In genomic region chr3:102180291-102180931, GRCh38 we compare ENCODE assay signal across 8 cellular contexts.
DNase-seq lines count a peak whose midpoint lies in the region; ATAC-seq, FAIRE-seq and TF ChIP-seq lines count a peak whose summit lies in the region.

No MANE protein-coding gene starts in this region.

- peaks cover 3% of the 10 kb centered on the region for H3K4me1 Mint-ChIP-seq in activated T-cell treated with anti-CD3 and anti-CD28 coated beads, Interleukin-2, amount 50 U/mL, for 4 hours (ENCODE audit: low read depth)

- POLR2A ChIA-PET in GM12878 (lab: Charles Lee): interaction anchor here (0.7 kb wide), 2 partner anchors 61 to 341 kb away, joined by 3 read pairs; no protein-coding TSS in a partner anchor

- no peaks in the 10 kb centered on the region for H3K79me2 ChIP-seq in GM12878 (ENCODE audit: control insufficient read depth, insufficient read depth, low read length)

- no peaks in the 10 kb centered on the region for H3K36me3 ChIP-seq in GM12878 (ENCODE audit: control insufficient read depth in 2 of 2, insufficient read depth in 2 of 2, low read length in 1 of 2)
- no peaks in the 10 kb centered on the region for H3K36me3 ChIP-seq in mucosa of descending colon (ENCODE audit: low read depth)

- RAD21 ChIA-PET in GM12878 (lab: Charles Lee; ENCODE audit: unreplicated experiment): interaction anchor here (1.0 to 1.8 kb wide), 5 partner anchors 13 to 280 kb away, joined by 3 to 6 read pairs (median 3); no protein-coding TSS in a partner anchor

- no peak for TF ChIP-seq POLR2A in GM12878 (IDR thresholded peaks at IDR 0.05; ENCODE audit: low read depth, low read length)

- H3K9ac ChIP-seq in GM12878 (ENCODE audit: control insufficient read depth, insufficient read depth, low read length): no peak overlapping the region

- TF ChIP-seq RAD21 in GM12878 (IDR thresholded peaks at IDR 0.05; ENCODE audit: insufficient read depth, low read depth, low read length): no peak

- H3K9me3 ChIP-seq in GM12878 (replicated peaks; ENCODE audit: control insufficient read depth, insufficient read depth, low read length) (no peaks in the 10 kb centered on the region; the same call in 2 of the 3 replicates), mucosa of descending colon (no peaks in the 10 kb centered on the region)

- 41% methylated on average over 7 of the region's 7 CpGs for WGBS in GM12878 (ENCODE audit: insufficient coverage, insufficient replicate concordance, low lambda C conversion rate, missing lambda C conversion rate)

- intact Hi-C loops in GM12878 (cut with micrococcal nuclease; ENCODE audit: unreplicated experiment): no loop called here
- intact Hi-C loops in mucosa of descending colon (cut with DNase I, micrococcal nuclease): no loop called here

- DNase-seq in EL (peak; percentile 93), GM12878 (ENCODE audit: low read depth, low spot score) (no peak), mucosa of descending colon (no peak), NCI-H345 treated with DMSO at 0.1 percent for 48 hours (lab: John Stamatoyannopoulos, UW; ENCODE audit: unreplicated experiment) (no peak), NOMO-1 (lab: John Stamatoyannopoulos, UW; ENCODE audit: unreplicated experiment in 2 of 2) (no peak)
- no peak for DNase-seq in activated T-cell treated with anti-CD3 and anti-CD28 coated beads, Interleukin-2, amount 50 U/mL, for 4 hours
- no peak for DNase-seq in stimulated activated CD4-positive, alpha-beta T cell treated with anti-CD3 and anti-CD28 coated beads, Interleukin-2, amount 100 ng/mL, for 24 hours

- no peak for FAIRE-seq in GM12878 (lab: Jason Lieb, UNC)

- H3K4me1 ChIP-seq in GM12878 (ENCODE audit: control insufficient read depth, insufficient read depth, low read length) (peaks cover 14% of the 10 kb centered on the region), mucosa of descending colon (ENCODE audit: low read depth) (peaks cover 15% of the 10 kb centered on the region)

- in situ Hi-C loops in GM12878 (cut with MboI): no loop called here

- no peaks in the 10 kb centered on the region for H3K9me3 Mint-ChIP-seq in activated T-cell treated with anti-CD3 and anti-CD28 coated beads, Interleukin-2, amount 50 U/mL, for 4 hours

- H3K27me3 Mint-ChIP-seq in activated T-cell treated with anti-CD3 and anti-CD28 coated beads, Interleukin-2, amount 50 U/mL, for 4 hours (ENCODE audit: low read depth): no peaks in the 10 kb centered on the region

- H3K36me3 Mint-ChIP-seq in activated T-cell treated with anti-CD3 and anti-CD28 coated beads, Interleukin-2, amount 50 U/mL, for 4 hours (ENCODE audit: insufficient read depth): no peaks in the 10 kb centered on the region

- peak overlapping the region; percentile 72 for H3K4me2 ChIP-seq in GM12878 (ENCODE audit: control insufficient read depth, insufficient read depth)

- H3K27me3 ChIP-seq in GM12878 (replicated peaks in 1 of 2; ENCODE audit: control insufficient read depth in 2 of 2, insufficient read depth in 2 of 2, low read length in 1 of 2): no peaks in the 10 kb centered on the region

- no peak for TF ChIP-seq EP300 in GM12878 (IDR thresholded peaks at IDR 0.05; ENCODE audit: borderline replicate concordance in 1 of 2, control insufficient read depth in 1 of 2, low read depth in 2 of 2, low read length in 2 of 2)

- peak overlapping the region; percentile 25 for H3K27ac ChIP-seq in GM12878 (ENCODE audit: control insufficient read depth, insufficient read depth)

- TF ChIP-seq CTCF in GM12878 (IDR thresholded peaks at IDR 0.05 in 2 of 3, conservative IDR thresholded peaks at IDR 0.05 in 1 of 3; ENCODE audit: control insufficient read depth in 2 of 3, extremely low read depth in 1 of 3, insufficient read depth in 1 of 3, low read depth in 3 of 3, low read length in 3 of 3) (no peak), mucosa of descending colon (IDR thresholded peaks at IDR 0.05) (no peak)

- SMC1A ChIA-PET in GM12878 (lab: Charles Lee; ENCODE audit: uncharacterized antibody, unreplicated experiment): interaction anchor here (0.6 to 2.9 kb wide), 14 partner anchors 11 to 378 kb away, joined by 3 to 9 read pairs (median 3); no protein-coding TSS in a partner anchor

- no peak overlapping the region for H3K4me3 Mint-ChIP-seq in activated T-cell treated with anti-CD3 and anti-CD28 coated beads, Interleukin-2, amount 50 U/mL, for 4 hours

- no peaks in the 10 kb centered on the region for H4K20me1 ChIP-seq in GM12878 (ENCODE audit: control insufficient read depth, insufficient read depth)

- CTCF ChIA-PET in GM12878 (lab: Yijun Ruan, JAX): interaction anchor here (1.0 to 5.2 kb wide), 6 partner anchors 13 to 378 kb away, joined by 3 to 21 read pairs (median 4); no protein-coding TSS in a partner anchor

- H3K4me3 ChIP-seq in GM12878 (no peak overlapping the region), mucosa of descending colon (no peak overlapping the region)

- peak overlapping the region; percentile 59 for H2AFZ ChIP-seq in GM12878 (ENCODE audit: control insufficient read depth, low read depth, low read length)

- no TSS peak for BruUV-seq in GM12878 (replicated peaks; lab: Mats Ljungman, UMichigan)

- ATAC-seq in HG03097 (IDR thresholded peaks at IDR 0.05; ENCODE audit: low FRiP score, unreplicated experiment) (peak; percentile 43), GM12878 (peak; percentile 45), mucosa of descending colon (peak; percentile 64)
- no peak for ATAC-seq in activated T-cell treated with anti-CD3 and anti-CD28 coated beads, Interleukin-2, amount 50 U/mL, for 4 hours

TF ChIP-seq in GM12878, 131 proteins besides CTCF, POLR2A, EP300 and RAD21:
- TF ChIP-seq FOS (IDR thresholded peaks at IDR 0.05; ENCODE audit: borderline replicate concordance, extremely low read depth, insufficient read length) (no peak), ZSCAN29 (IDR thresholded peaks at IDR 0.05) (no peak), SP1 (IDR thresholded peaks at IDR 0.05; ENCODE audit: low read depth, low read length) (no peak)

Comparison
In these comparisons a context has a peak if more than half of its experiments do, and no peak if none do; other contexts are left out.
1. ATAC-seq: peak in HG03097 (single experiment), GM12878 (single experiment) and mucosa of descending colon (single experiment); none in activated T-cell treated with anti-CD3 and anti-CD28 coated beads, Interleukin-2, amount 50 U/mL, for 4 hours (0 of 2).